Comparison of ENCODE assay signal across 1 cellular context in genomic region chr11:36288442-36289225, GRCh38.
TF ChIP-seq lines count a peak whose summit lies in the region.

No MANE protein-coding gene starts in this region.

TF ChIP-seq in IMR-90, 13 proteins besides CTCF, POLR2A, EP300 and RAD21 (continued from another document):
- TF ChIP-seq ELK1 (IDR thresholded peaks at IDR 0.05; ENCODE audit: borderline replicate concordance, low read depth, low read length) = no peak
